In the genomic region with DNA sequence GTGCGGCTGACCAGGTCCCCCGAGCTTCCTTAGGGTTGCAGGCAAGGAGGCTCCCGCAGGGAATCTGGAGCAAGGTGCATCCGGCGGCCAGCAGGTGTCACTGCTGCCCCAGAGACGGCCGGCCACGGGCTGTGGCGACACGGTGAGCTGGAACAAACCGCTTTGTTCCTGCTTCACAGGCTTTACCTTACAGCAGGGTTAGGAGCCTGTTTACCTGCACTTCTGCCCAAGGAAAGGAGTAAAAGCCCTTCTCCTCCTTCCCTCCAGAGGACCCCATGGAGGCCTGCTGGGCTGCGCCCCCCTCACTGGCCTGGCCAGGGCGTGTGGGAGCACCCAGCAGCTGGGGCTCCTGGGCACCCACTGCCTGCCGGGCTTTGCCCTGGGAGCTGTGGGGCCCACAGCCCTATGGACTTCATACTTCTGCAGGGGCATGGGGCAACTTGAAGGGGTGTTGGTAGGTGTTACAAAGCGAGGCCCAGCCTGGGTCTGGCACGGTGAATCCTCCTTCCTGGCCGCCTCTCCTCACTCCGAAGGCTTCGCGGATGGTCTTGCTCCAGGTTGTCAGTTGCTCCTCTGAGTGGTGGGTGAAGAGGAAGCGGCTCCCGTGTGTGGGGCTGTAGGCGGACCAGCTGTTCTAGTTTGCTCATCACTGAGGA, we compare ENCODE assay signal across 8 cellular contexts.
DNase-seq lines count a peak whose midpoint lies in the region; ATAC-seq lines count a peak whose summit lies in the region.

No MANE protein-coding gene starts in this region.

- POLR2A ChIA-PET in activated naive CD8-positive, alpha-beta T cell treated with anti-CD3 and anti-CD28 coated beads, Interleukin-2, amount 10 ng/mL, durations not matched to agents 7 days and 5 days (lab: Charles Lee), result no interaction called here

- peaks cover 3% of the 10 kb centered on the region for H3K4me1 Mint-ChIP-seq in activated naive CD8-positive, alpha-beta T cell treated with anti-CD3 and anti-CD28 coated beads, Interleukin-2, amount 10 ng/mL, durations not matched to agents 7 days and 5 days

- intact Hi-C loops in left cardiac atrium (cut with DNase I), result loop anchor here (5.0 to 10.0 kb wide), 3 partner anchors 171 to 1449 kb away; no protein-coding TSS in a partner anchor

- H3K27ac Mint-ChIP-seq in activated naive CD8-positive, alpha-beta T cell treated with anti-CD3 and anti-CD28 coated beads, Interleukin-2, amount 10 ng/mL, durations not matched to agents 7 days and 5 days, result no peak overlapping the region

- no peaks in the 10 kb centered on the region for H3K36me3 Mint-ChIP-seq in activated naive CD8-positive, alpha-beta T cell treated with anti-CD3 and anti-CD28 coated beads, Interleukin-2, amount 10 ng/mL, durations not matched to agents 7 days and 5 days

- ATAC-seq in activated naive CD8-positive, alpha-beta T cell treated with anti-CD3 and anti-CD28 coated beads, Interleukin-2, amount 10 ng/mL, durations not matched to agents 7 days and 5 days (ENCODE audit: low read depth), result peak; percentile 84
- peak; percentile 83 to 88 for ATAC-seq in left cardiac atrium

- H3K4me3 Mint-ChIP-seq in activated naive CD8-positive, alpha-beta T cell treated with anti-CD3 and anti-CD28 coated beads, Interleukin-2, amount 10 ng/mL, durations not matched to agents 7 days and 5 days, result no peak overlapping the region

- DNase-seq in DMS79 treated with DMSO at 0.1 percent for 48 hours (lab: John Stamatoyannopoulos, UW) (peak; percentile 85), GOT3 (lab: John Stamatoyannopoulos, UW) (peak; percentile 30), MV-4-11 (lab: John Stamatoyannopoulos, UW) (peak; percentile 52), SKM-1 (lab: John Stamatoyannopoulos, UW; ENCODE audit: unreplicated experiment) (peak; percentile 55), left cardiac atrium (peak; percentile 79), putamen (ENCODE audit: low spot score) (peak; percentile 58), cortex of kidney (lab: John Stamatoyannopoulos, UW) (no peak)
- DNase-seq in activated naive CD8-positive, alpha-beta T cell treated with anti-CD3 and anti-CD28 coated beads, Interleukin-2, amount 10 ng/mL, durations not matched to agents 7 days and 5 days, result peak; percentile 84

- H3K9me3 Mint-ChIP-seq in activated naive CD8-positive, alpha-beta T cell treated with anti-CD3 and anti-CD28 coated beads, Interleukin-2, amount 10 ng/mL, durations not matched to agents 7 days and 5 days, result no peaks in the 10 kb centered on the region

- peaks cover 7% of the 10 kb centered on the region for H3K27me3 Mint-ChIP-seq in activated naive CD8-positive, alpha-beta T cell treated with anti-CD3 and anti-CD28 coated beads, Interleukin-2, amount 10 ng/mL, durations not matched to agents 7 days and 5 days
